ENCODE assay signal across 8 cellular contexts in genomic region chr14:23568600-23569310, GRCh38. TPM values are rescaled to one million over a fixed set of nuclear protein-coding genes. Genes with fewer than 3 reads are reported as not detected.
DNase-seq lines count a peak whose midpoint lies in the region; ATAC-seq and TF ChIP-seq lines count a peak whose summit lies in the region.

No MANE protein-coding gene starts in this region.

- in situ Hi-C loops in brain microvascular endothelial cell (cut with HindIII; ENCODE audit: low pct_ligation_motif_present, low sequenced_read_pairs) = no loop called here

- no peak for TF ChIP-seq POLR2A in ovary (IDR thresholded peaks at IDR 0.05)

- ATAC-seq in HG02588 (IDR thresholded peaks at IDR 0.05; ENCODE audit: unreplicated experiment) = no peak

- no peak overlapping the region for H3K4me3 ChIP-seq in brain microvascular endothelial cell (ENCODE audit: low read depth, low read length)
- no peak overlapping the region for H3K4me3 ChIP-seq in ovary

- 44 to 53% (median 47%) methylated on average over 6 of the region's 6 CpGs for WGBS in ovary, 3 donors

- no peaks in the 10 kb centered on the region for H3K36me3 ChIP-seq in brain microvascular endothelial cell (replicated peaks)
- H3K36me3 ChIP-seq in ovary = no peaks in the 10 kb centered on the region

- H3K27ac ChIP-seq in brain microvascular endothelial cell (no peak overlapping the region), ovary (peak overlapping the region; percentile 75 to 81)

- no peak for TF ChIP-seq EP300 in ovary (IDR thresholded peaks at IDR 0.05)

- TF ChIP-seq CTCF in brain microvascular endothelial cell (IDR thresholded peaks at IDR 0.05; ENCODE audit: low read depth, low read length, missing control alignments) (peak; percentile 66), ovary (IDR thresholded peaks at IDR 0.05) (no peak)

- no peaks in the 10 kb centered on the region for H3K9me3 ChIP-seq in ovary

- peak; percentile 51 for DNase-seq in activated CD8-positive, alpha-beta memory T cell treated with anti-CD3 and anti-CD28 coated beads, Interleukin-2, amount 50 U/mL, for 48 hours
- no peak for DNase-seq in activated CD8-positive, alpha-beta memory T cell treated with anti-CD3 and anti-CD28 coated beads for 24 hours
- DNase-seq in NCI-H524 treated with DMSO at 0.1 percent for 48 hours (lab: John Stamatoyannopoulos, UW) (peak; percentile 21), brain microvascular endothelial cell (no peak), ovary (peak in 3 of 5 donors; percentile 48 to 53 (median 50)), GM03348 (ENCODE audit: low spot score) (no peak)
- no peak for DNase-seq in stimulated activated CD4-positive, alpha-beta T cell treated with anti-CD3 and anti-CD28 coated beads, Interleukin-12 subunit alpha, Interleukin-12 subunit beta, amount 100 ng/mL, for 4 hours

- H3K27me3 ChIP-seq in brain microvascular endothelial cell (replicated peaks) (no peaks in the 10 kb centered on the region), ovary (no peaks in the 10 kb centered on the region)

- intact Hi-C loops in ovary (cut with DNase I) = loop anchor here in 1 of 4 donors (10.0 kb wide), 1 partner anchor 244 kb away; the partner anchor contains the start of gene PABPN1

- H3K4me1 ChIP-seq in ovary (ENCODE audit: insufficient read depth) = no peaks in the 10 kb centered on the region

RNA-seq across cellular contexts. Expression of gene AP1G2, which starts 1.2 kb away (rescaled TPM):
- total RNA-seq in ovary = 100 to 1,000 TPM in 3 of 7 donors, 10 to 100 TPM in 4; 76.3 to 129 (median 92.8) TPM
- 10 to 100 TPM; 32.0 to 80.4 TPM for polyA plus RNA-seq in ovary

RNA-seq across cellular contexts. Expression of gene JPH4, which starts 9.8 kb away (rescaled TPM):
- total RNA-seq in ovary = 10 to 100 TPM in 4 of 7 donors, 1 to 10 TPM in 3; 7.4 to 43.5 (median 10.1) TPM
- 10 to 100 TPM; 19.9 to 22.1 TPM for polyA plus RNA-seq in ovary

RNA-seq across cellular contexts. Expression of gene THTPA, which starts 12.7 kb away (rescaled TPM):
- 10 to 100 TPM; 14.6 to 22.3 (median 19.6) TPM for total RNA-seq in ovary
- 10 to 100 TPM; 11.5 to 11.9 TPM for polyA plus RNA-seq in ovary

RNA-seq across cellular contexts. Expression of gene ZFHX2, which starts 17.2 kb away (rescaled TPM):
- total RNA-seq in ovary = 1 to 10 TPM in 5 of 7 donors, under 1 TPM in 2; 0.48 to 2.3 (median 2.0) TPM
- under 1 TPM; 0.34 to 0.63 TPM for polyA plus RNA-seq in ovary

Comparison
In these comparisons a context has a peak if more than half of its experiments do, and no peak if none do; other contexts are left out.
1. DNase-seq: peak in activated CD8-positive, alpha-beta memory T cell treated with anti-CD3 and anti-CD28 coated beads, Interleukin-2, amount 50 U/mL, for 48 hours (single experiment), NCI-H524 treated with DMSO at 0.1 percent for 48 hours (single experiment) and ovary (3 of 5); none in activated CD8-positive, alpha-beta memory T cell treated with anti-CD3 and anti-CD28 coated beads for 24 hours (single experiment), brain microvascular endothelial cell (single experiment), GM03348 (single experiment) and stimulated activated CD4-positive, alpha-beta T cell treated with anti-CD3 and anti-CD28 coated beads, Interleukin-12 subunit alpha, Interleukin-12 subunit beta, amount 100 ng/mL, for 4 hours (single experiment).